29 cellular contexts compared by ENCODE assay signal in genomic region chr17:73284339-73284738, GRCh38. TPM values are rescaled to one million over a fixed set of nuclear protein-coding genes. Genes with fewer than 3 reads are reported as not detected.
DNase-seq lines count a peak whose midpoint lies in the region; ATAC-seq and TF ChIP-seq lines count a peak whose summit lies in the region.
"Had no signal": no experiment of that assay in that cellular context is flagged by ENCODE, and none has a peak within 500 bp of the region (broad histone marks: within the 10 kb centered on the region; RNA-seq: fewer than 3 reads in every experiment).

No MANE protein-coding gene starts in this region.

- H3K79me2 ChIP-seq in neural progenitor cell (ENCODE audit: low read depth): peaks cover 15% of the 10 kb centered on the region

- H3K27me3 ChIP-seq in heart right ventricle (no peaks in the 10 kb centered on the region), neural progenitor cell (no peaks in the 10 kb centered on the region)
- H3K27me3 ChIP-seq: body of pancreas, pancreas, SJSA1 had no signal

- ATAC-seq in heart right ventricle: no peak
- no peak for ATAC-seq in left ventricle myocardium superior
- no peak for ATAC-seq in GM21528 (IDR thresholded peaks at IDR 0.05; ENCODE audit: low FRiP score, unreplicated experiment)
- no peak for ATAC-seq in HG02759 (IDR thresholded peaks at IDR 0.05; ENCODE audit: unreplicated experiment)
- ATAC-seq: activated CD8-positive, alpha-beta T cell treated with anti-CD3 and anti-CD28 coated beads for 36 hours; body of pancreas; pancreas had no signal

- H3K27ac ChIP-seq in heart right ventricle: peak overlapping the region in 7 of 10 donors; percentile 46 to 97 (median 55)
- peak overlapping the region; percentile 61 to 75 for H3K27ac ChIP-seq in coronary artery
- no peak overlapping the region for H3K27ac ChIP-seq in neural progenitor cell
- H3K27ac ChIP-seq: GM23248, pancreas, PC-9, SJSA1 had no signal

- H3K9ac ChIP-seq in neural progenitor cell: no peak overlapping the region
- H3K9ac ChIP-seq: GM23248 had no signal

- no peaks in the 10 kb centered on the region for H3K9me3 Mint-ChIP-seq in neural progenitor cell
- no peaks in the 10 kb centered on the region for H3K9me3 Mint-ChIP-seq in type B pancreatic cell
- H3K9me3 Mint-ChIP-seq: activated CD8-positive, alpha-beta T cell treated with anti-CD3 and anti-CD28 coated beads for 36 hours; CD14-positive monocyte; T-helper 2 cell treated with Interferon-gamma antibody and Interleukin-4, amounts not matched to agents 5 μg/mL and 100 μg/mL, for 36 hours had no signal

- intact Hi-C loops in heart right ventricle (cut with DNase I): no loop called here
- intact Hi-C loops in left ventricle myocardium superior (cut with micrococcal nuclease): no loop called here

- no peak overlapping the region for H2AFZ ChIP-seq in neural progenitor cell (replicated peaks)
- H2AFZ ChIP-seq: GM23248, PC-9 had no signal

- no peak for DNase-seq in heart right ventricle
- DNase-seq in left ventricle myocardium superior: no peak
- no peak for DNase-seq in coronary artery (ENCODE audit: low spot score)
- peak; percentile 50 for DNase-seq in neural progenitor cell (ENCODE audit: low spot score)
- no peak for DNase-seq in type B pancreatic cell (ENCODE audit: extremely low spot score, unreplicated experiment)
- DNase-seq in GF-D8 (lab: John Stamatoyannopoulos, UW): no peak
- DNase-seq: activated CD8-positive, alpha-beta T cell treated with anti-CD3 and anti-CD28 coated beads for 36 hours; activated T-cell treated with anti-CD3 and anti-CD28 coated beads, Interleukin-2, amount 50 U/mL, for 48 hours; body of pancreas; GM23248; NCI-H1092 treated with DMSO at 0.1 percent for 48 hours; NCI-H2081; NCI-H524 treated with DMSO at 0.1 percent for 48 hours; PC-9; stimulated activated CD4-positive, alpha-beta T cell treated with anti-CD3 and anti-CD28 coated beads, Interleukin-1b, Interleukin-23, amount 100 ng/mL, for 48 hours; stimulated activated naive CD4-positive, alpha-beta T cell had no signal

- TF ChIP-seq CTCF in heart right ventricle (IDR thresholded peaks at IDR 0.05): no peak
- no peak for TF ChIP-seq CTCF in coronary artery (IDR thresholded peaks at IDR 0.05)
- no peak for TF ChIP-seq CTCF in neural progenitor cell (IDR thresholded peaks at IDR 0.05)
- TF ChIP-seq CTCF in type B pancreatic cell (conservative IDR thresholded peaks at IDR 0.05): no peak

- peaks cover 12% of the 10 kb centered on the region for H3F3A ChIP-seq in neural progenitor cell (ENCODE audit: low read depth)

- H3K27ac Mint-ChIP-seq in neural progenitor cell (peak overlapping the region; percentile 88), type B pancreatic cell (peak overlapping the region; percentile 64)
- H3K27ac Mint-ChIP-seq: activated CD8-positive, alpha-beta T cell treated with anti-CD3 and anti-CD28 coated beads for 36 hours; activated naive CD8-positive, alpha-beta T cell; T-helper 2 cell treated with Interferon-gamma antibody and Interleukin-4, amounts not matched to agents 5 μg/mL and 100 μg/mL, for 36 hours had no signal

- H3K36me3 Mint-ChIP-seq in neural progenitor cell (peaks cover 7% of the 10 kb centered on the region), type B pancreatic cell (peaks cover 11% of the 10 kb centered on the region)
- H3K36me3 Mint-ChIP-seq: activated naive CD8-positive, alpha-beta T cell had no signal

- H3K36me3 ChIP-seq in heart right ventricle (peaks cover 0 to 48% (median 20%) of the 10 kb centered on the region in 9 donors), neural progenitor cell (no peaks in the 10 kb centered on the region)

- H3K4me3 Mint-ChIP-seq in neural progenitor cell: peak overlapping the region; percentile 74
- H3K4me3 Mint-ChIP-seq in type B pancreatic cell: peak overlapping the region; percentile 41
- H3K4me3 Mint-ChIP-seq: activated CD8-positive, alpha-beta T cell treated with anti-CD3 and anti-CD28 coated beads for 36 hours; activated naive CD8-positive, alpha-beta T cell; CD14-positive monocyte; T-helper 2 cell treated with Interferon-gamma antibody and Interleukin-4, amounts not matched to agents 5 μg/mL and 100 μg/mL, for 36 hours had no signal

- peaks cover 55% of the 10 kb centered on the region for H3K4me1 Mint-ChIP-seq in neural progenitor cell
- peaks cover 42% of the 10 kb centered on the region for H3K4me1 Mint-ChIP-seq in type B pancreatic cell (ENCODE audit: unreplicated experiment)

- WGBS in heart right ventricle, 2 donors: 74 to 75% methylated on average over 8 of the region's 8 CpGs

- H3K27me3 Mint-ChIP-seq in neural progenitor cell (ENCODE audit: insufficient read depth, low read depth) (no peaks in the 10 kb centered on the region), type B pancreatic cell (no peaks in the 10 kb centered on the region)
- H3K27me3 Mint-ChIP-seq: activated CD8-positive, alpha-beta T cell treated with anti-CD3 and anti-CD28 coated beads for 36 hours had no signal

- H3K4me2 ChIP-seq in neural progenitor cell: peak overlapping the region; percentile 50
- H3K4me2 ChIP-seq: PC-9 had no signal

- H3K4me3 ChIP-seq in heart right ventricle (no peak overlapping the region), coronary artery (no peak overlapping the region), neural progenitor cell (no peak overlapping the region)
- H3K4me3 ChIP-seq: body of pancreas, GM23248, pancreas, PC-9, SJSA1 had no signal

- H3K4me1 ChIP-seq in heart right ventricle (peaks cover 21 to 81% (median 67%) of the 10 kb centered on the region in 9 donors), neural progenitor cell (peaks cover 31% of the 10 kb centered on the region)

- H4K20me1 ChIP-seq in neural progenitor cell (ENCODE audit: low read depth): peaks cover 62% of the 10 kb centered on the region

- no peaks in the 10 kb centered on the region for H3K9me3 ChIP-seq in heart right ventricle
- H3K9me3 ChIP-seq in neural progenitor cell (ENCODE audit: low read depth): no peaks in the 10 kb centered on the region
- H3K9me3 ChIP-seq: body of pancreas, pancreas, SJSA1 had no signal

RNA-seq across cellular contexts. Expression of gene CPSF4L, which starts 22.7 kb away (rescaled TPM):
- total RNA-seq in heart right ventricle (not detected), left ventricle myocardium superior (not detected), neural progenitor cell (ENCODE audit: low replicate concordance) (not detected in 2 replicates), type B pancreatic cell (ENCODE audit: low replicate concordance) (not detected in 2 replicates)
- polyA plus RNA-seq in heart right ventricle: not detected
- total RNA-seq: A673; activated CD8-positive, alpha-beta T cell treated with anti-CD3 and anti-CD28 coated beads for 36 hours; body of pancreas; dermis microvascular lymphatic vessel endothelial cell; epithelial cell of proximal tubule; frontal cortex; GM23248; LHCN-M2; liver had no signal
- polyA plus RNA-seq: CD14-positive monocyte, GM23248, liver, pancreas had no signal

RNA-seq across cellular contexts. Expression of gene CDC42EP4, which starts 27.5 kb away (rescaled TPM):
- total RNA-seq in heart right ventricle: 10 to 100 TPM; 22.0 to 87.6 (median 32.1) TPM
- 10 to 100 TPM; 18.6 to 32.8 TPM for polyA plus RNA-seq in heart right ventricle
- total RNA-seq in left ventricle myocardium superior: 51.4 TPM
- total RNA-seq in neural progenitor cell (ENCODE audit: low replicate concordance): 10.8 and 28.9 TPM in 2 replicates
- 24.7 and 78.8 TPM in 2 replicates for total RNA-seq in type B pancreatic cell (ENCODE audit: low replicate concordance)
